ENCODE assay signal across 8 cellular contexts in the genomic region with DNA sequence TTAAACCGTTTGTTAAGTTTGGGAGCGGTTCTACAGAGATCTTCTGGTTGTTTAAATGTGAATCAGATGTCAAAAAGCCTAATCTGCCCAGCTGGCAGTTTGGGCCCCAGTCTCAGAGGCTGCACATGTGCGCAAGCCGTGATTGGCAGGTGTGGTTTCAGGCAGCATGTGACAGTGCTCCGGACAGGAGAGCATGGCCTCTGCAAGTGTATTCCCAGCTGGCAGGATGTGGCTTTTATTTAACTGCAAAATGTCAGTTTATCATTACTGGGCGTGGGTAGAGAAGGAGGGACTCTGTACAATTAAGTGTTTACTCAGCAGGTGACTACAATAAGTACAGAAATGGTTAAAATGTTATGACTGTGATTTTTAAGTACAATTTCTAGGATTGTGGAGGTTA.
DNase-seq lines count a peak whose midpoint lies in the region; ATAC-seq, FAIRE-seq and TF ChIP-seq lines count a peak whose summit lies in the region.

No MANE protein-coding gene starts in this region.

- H3K9me3 ChIP-seq in A549 (no peaks in the 10 kb centered on the region), skeletal muscle tissue (ENCODE audit: control insufficient read depth in 3 of 3, low read length in 3 of 3) (no peaks in the 10 kb centered on the region), mammary epithelial cell (replicated peaks; ENCODE audit: insufficient read depth, low read length) (no peaks in the 10 kb centered on the region)

- TF ChIP-seq EP300 in A549 (IDR thresholded peaks at IDR 0.05), result no peak

- WGBS in A549 (ENCODE audit: missing lambda C conversion rate), result 71% methylated on average over 6 of the region's 6 CpGs
- WGBS in mammary epithelial cell (ENCODE audit: low coverage, missing lambda C conversion rate), result 69% methylated on average over 6 of the region's 6 CpGs

- FAIRE-seq in A549 (lab: Jason Lieb, UNC), result no peak

- POLR2A ChIA-PET in A549 (lab: Yijun Ruan, JAX), result no interaction called here

- no peak overlapping the region for H2AFZ ChIP-seq in mammary epithelial cell (ENCODE audit: low read depth, low read length)

- H3K27me3 ChIP-seq in brain microvascular endothelial cell (replicated peaks) (no peaks in the 10 kb centered on the region), skeletal muscle tissue (ENCODE audit: control insufficient read depth in 3 of 3, insufficient read depth in 3 of 3, low read length in 3 of 3) (no peaks in the 10 kb centered on the region), mammary epithelial cell (ENCODE audit: insufficient read depth, low read length) (no peaks in the 10 kb centered on the region)

- H3K9ac ChIP-seq in skeletal muscle tissue (ENCODE audit: low read depth in 1 of 3, low read length in 3 of 3), result peak overlapping the region in 1 of 3 donors; percentile 1
- H3K9ac ChIP-seq in mammary epithelial cell (ENCODE audit: insufficient read depth, low read length), result no peak overlapping the region

- intact Hi-C loops in mammary epithelial cell (cut with micrococcal nuclease), result no loop called here

- peak overlapping the region in 1 of 2 experiments; percentile 8; a peak in 1 of 6 replicates for H3K27ac ChIP-seq in A549
- H3K27ac ChIP-seq in brain microvascular endothelial cell, result peak overlapping the region; percentile 30
- H3K27ac ChIP-seq in skeletal muscle tissue (ENCODE audit: low read depth, low read length), result peak overlapping the region; percentile 38
- H3K27ac ChIP-seq in mammary epithelial cell (ENCODE audit: insufficient read depth, low read depth, low read length), result no peak overlapping the region

- BruUV-seq in mammary epithelial cell (replicated peaks; lab: Mats Ljungman, UMichigan), result no TSS peak

- no peaks in the 10 kb centered on the region for H3K79me2 ChIP-seq in mammary epithelial cell (ENCODE audit: insufficient read depth, low read length)

- TF ChIP-seq CTCF in A549 (IDR thresholded peaks at IDR 0.05) (no peak), brain microvascular endothelial cell (IDR thresholded peaks at IDR 0.05; ENCODE audit: low read depth, low read length, missing control alignments) (no peak), mammary epithelial cell (conservative IDR thresholded peaks at IDR 0.05 in 1 of 2, IDR thresholded peaks at IDR 0.05 in 1 of 2; ENCODE audit: extremely low read depth in 1 of 2, insufficient read depth in 1 of 2, low read depth in 1 of 2, low read length in 2 of 2) (no peak)

- no peak for DNase-seq in A549 (ENCODE audit: low read depth in 1 of 2, low spot score in 1 of 2)
- DNase-seq in NCI-H2196 treated with DMSO at 0.1 percent for 48 hours (lab: John Stamatoyannopoulos, UW; ENCODE audit: unreplicated experiment), result peak; percentile 65
- no peak for DNase-seq in brain microvascular endothelial cell
- no peak for DNase-seq in medulla oblongata (ENCODE audit: extremely low spot score)
- DNase-seq in mammary epithelial cell, result no peak

- ATAC-seq in A549, result no peak
- peak; percentile 86 for ATAC-seq in GM18505 (IDR thresholded peaks at IDR 0.05; ENCODE audit: unreplicated experiment)
- peak; percentile 59 for ATAC-seq in HG02885 (IDR thresholded peaks at IDR 0.05; ENCODE audit: poor library complexity, unreplicated experiment)

- H3K36me3 ChIP-seq in brain microvascular endothelial cell (replicated peaks) (no peaks in the 10 kb centered on the region), skeletal muscle tissue (ENCODE audit: control insufficient read depth in 3 of 3, insufficient read depth in 3 of 3, low read length in 3 of 3) (no peaks in the 10 kb centered on the region), mammary epithelial cell (ENCODE audit: insufficient read depth, low read length) (no peaks in the 10 kb centered on the region)

- in situ Hi-C loops in brain microvascular endothelial cell (cut with HindIII; ENCODE audit: low pct_ligation_motif_present, low sequenced_read_pairs), result no loop called here
- in situ Hi-C loops in mammary epithelial cell (cut with MboI; ENCODE audit: low sequenced_read_pairs in 2 of 2), result no loop called here

- H3K4me3 ChIP-seq in A549 (no peak overlapping the region), brain microvascular endothelial cell (ENCODE audit: low read depth, low read length) (no peak overlapping the region), skeletal muscle tissue (ENCODE audit: low read length in 3 of 3) (no peak overlapping the region), mammary epithelial cell (replicated peaks in 1 of 3; ENCODE audit: insufficient read depth in 1 of 3, low read depth in 2 of 3, low read length in 3 of 3) (no peak overlapping the region)

- CTCF ChIA-PET in A549 (lab: Yijun Ruan, JAX) (interaction anchor here (1.0 to 1.2 kb wide), 2 partner anchors 14 to 29 kb away, joined by 3 to 4 read pairs; no protein-coding TSS in a partner anchor), mammary epithelial cell (lab: Charles Lee; ENCODE audit: low non-redundant PET) (no interaction called here)

- H3K4me2 ChIP-seq in A549, result peak overlapping the region; percentile 48
- H3K4me2 ChIP-seq in mammary epithelial cell (ENCODE audit: insufficient read depth, low read depth, low read length), result no peak overlapping the region

- H3K4me1 ChIP-seq in A549 (peaks cover 36% of the 10 kb centered on the region), skeletal muscle tissue (ENCODE audit: control insufficient read depth in 3 of 3, insufficient read depth in 3 of 3, low read length in 3 of 3) (peaks cover 8 to 14% (median 9%) of the 10 kb centered on the region in 3 donors), mammary epithelial cell (ENCODE audit: insufficient read depth, low read length) (no peaks in the 10 kb centered on the region)

- H4K20me1 ChIP-seq in mammary epithelial cell (ENCODE audit: insufficient read depth, low read length), result no peaks in the 10 kb centered on the region

- no peak for TF ChIP-seq RAD21 in A549 (conservative IDR thresholded peaks at IDR 0.05 in 1 of 2, IDR thresholded peaks at IDR 0.05 in 1 of 2)

- TF ChIP-seq POLR2A in A549 (IDR thresholded peaks at IDR 0.05; ENCODE audit: low read length) (no peak), GM18505 (IDR thresholded peaks at IDR 0.05; ENCODE audit: borderline replicate concordance, extremely low read depth, insufficient read depth, insufficient read length) (no peak)

- dilution Hi-C loops in mammary epithelial cell (cut with HindIII; ENCODE audit: low sequenced_read_pairs), result no loop called here

TF ChIP-seq in A549, 52 proteins besides CTCF, POLR2A, EP300 and RAD21:
- no peak for TF ChIP-seq HOXB13 (CRISPR knock-in tag; IDR thresholded peaks at IDR 0.05; ENCODE audit: low read depth)
- no peak for TF ChIP-seq HOXA7 (CRISPR knock-in tag; IDR thresholded peaks at IDR 0.05)
- TF ChIP-seq PHF8 (IDR thresholded peaks at IDR 0.05; ENCODE audit: borderline replicate concordance, low read depth), result no peak
- TF ChIP-seq, protein P1, sequence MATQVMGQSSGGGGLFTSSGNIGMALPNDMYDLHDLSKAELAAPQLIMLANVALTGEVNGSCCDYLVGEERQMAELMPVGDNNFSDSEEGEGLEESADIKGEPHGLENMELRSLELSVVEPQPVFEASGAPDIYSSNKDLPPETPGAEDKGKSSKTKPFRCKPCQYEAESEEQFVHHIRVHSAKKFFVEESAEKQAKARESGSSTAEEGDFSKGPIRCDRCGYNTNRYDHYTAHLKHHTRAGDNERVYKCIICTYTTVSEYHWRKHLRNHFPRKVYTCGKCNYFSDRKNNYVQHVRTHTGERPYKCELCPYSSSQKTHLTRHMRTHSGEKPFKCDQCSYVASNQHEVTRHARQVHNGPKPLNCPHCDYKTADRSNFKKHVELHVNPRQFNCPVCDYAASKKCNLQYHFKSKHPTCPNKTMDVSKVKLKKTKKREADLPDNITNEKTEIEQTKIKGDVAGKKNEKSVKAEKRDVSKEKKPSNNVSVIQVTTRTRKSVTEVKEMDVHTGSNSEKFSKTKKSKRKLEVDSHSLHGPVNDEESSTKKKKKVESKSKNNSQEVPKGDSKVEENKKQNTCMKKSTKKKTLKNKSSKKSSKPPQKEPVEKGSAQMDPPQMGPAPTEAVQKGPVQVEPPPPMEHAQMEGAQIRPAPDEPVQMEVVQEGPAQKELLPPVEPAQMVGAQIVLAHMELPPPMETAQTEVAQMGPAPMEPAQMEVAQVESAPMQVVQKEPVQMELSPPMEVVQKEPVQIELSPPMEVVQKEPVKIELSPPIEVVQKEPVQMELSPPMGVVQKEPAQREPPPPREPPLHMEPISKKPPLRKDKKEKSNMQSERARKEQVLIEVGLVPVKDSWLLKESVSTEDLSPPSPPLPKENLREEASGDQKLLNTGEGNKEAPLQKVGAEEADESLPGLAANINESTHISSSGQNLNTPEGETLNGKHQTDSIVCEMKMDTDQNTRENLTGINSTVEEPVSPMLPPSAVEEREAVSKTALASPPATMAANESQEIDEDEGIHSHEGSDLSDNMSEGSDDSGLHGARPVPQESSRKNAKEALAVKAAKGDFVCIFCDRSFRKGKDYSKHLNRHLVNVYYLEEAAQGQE (IDR thresholded peaks at IDR 0.05), result no peak
- TF ChIP-seq ZNF302 (CRISPR knock-in tag; IDR thresholded peaks at IDR 0.05), result no peak
- TF ChIP-seq RCOR1 (IDR thresholded peaks at IDR 0.05; ENCODE audit: low read depth, low read length), result no peak
- no peak for TF ChIP-seq ZFP36 (IDR thresholded peaks at IDR 0.05; ENCODE audit: borderline replicate concordance, partially characterized antibody)
- TF ChIP-seq BHLHE40 (IDR thresholded peaks at IDR 0.05; ENCODE audit: low read depth, low read length), result no peak
- no peak for TF ChIP-seq TP53 (CRISPR knock-in tag; IDR thresholded peaks at IDR 0.05)

Comparison
In these comparisons a context has a peak if more than half of its experiments do, and no peak if none do; other contexts are left out.
1. ATAC-seq: peak in GM18505 (single experiment) and HG02885 (single experiment); none in A549 (0 of 2).